In genomic region chr7:50612704-50613103, GRCh38 we compare ENCODE assay signal across 22 cellular contexts. TPM values are rescaled to one million over a fixed set of nuclear protein-coding genes. Genes with fewer than 3 reads are reported as not detected.
DNase-seq lines count a peak whose midpoint lies in the region; ATAC-seq, FAIRE-seq and TF ChIP-seq lines count a peak whose summit lies in the region.
"Had no signal": no experiment of that assay in that cellular context is flagged by ENCODE, and none has a peak within 500 bp of the region (broad histone marks: within the 10 kb centered on the region; RNA-seq: fewer than 3 reads in every experiment).

No MANE protein-coding gene starts in this region.

- in situ Hi-C loops in IMR-90 (cut with MboI; ENCODE audit: low sequenced_read_pairs) (no loop called here), ACHN (cut with HindIII; ENCODE audit: low pct_ligation_motif_present, low pct_unique_long_range_greater_than_20kb, low sequenced_read_pairs) (no loop called here)

- no peaks in the 10 kb centered on the region for H3K9me3 ChIP-seq in IMR-90 (ENCODE audit: control insufficient read depth, insufficient read depth, low read length)
- H3K9me3 ChIP-seq in keratinocyte (ENCODE audit: control insufficient read depth, low read depth, low read length), result no peaks in the 10 kb centered on the region
- H3K9me3 ChIP-seq in stomach smooth muscle (ENCODE audit: control insufficient read depth in 2 of 2, low read length in 2 of 2), result no peaks in the 10 kb centered on the region
- H3K9me3 ChIP-seq in testis, result no peaks in the 10 kb centered on the region
- H3K9me3 ChIP-seq: BE2C, Caco-2, HAP-1 had no signal

- H4K91ac ChIP-seq in IMR-90 (ENCODE audit: insufficient read depth, low read depth, low read length), result no peak overlapping the region

- no peak for ATAC-seq in IMR-90 (ENCODE audit: low read depth)
- ATAC-seq: HepG2 had no signal

- no peak overlapping the region for H3K14ac ChIP-seq in IMR-90 (replicated peaks; ENCODE audit: low read depth, low read length)

- H2BK120ac ChIP-seq in IMR-90 (ENCODE audit: low read depth, low read length), result no peak overlapping the region

- H2BK20ac ChIP-seq in IMR-90 (ENCODE audit: low read depth, low read length), result no peak overlapping the region

- CTCF ChIA-PET in IMR-90 (lab: Yijun Ruan, JAX), result no interaction called here

- no peak overlapping the region for H4K5ac ChIP-seq in IMR-90 (ENCODE audit: low read depth, low read length)

- no peak overlapping the region for H3K23ac ChIP-seq in IMR-90 (ENCODE audit: low read depth, low read length)

- H2AFZ ChIP-seq in IMR-90 (replicated peaks; ENCODE audit: low read length, poor library complexity) (no peak overlapping the region), keratinocyte (ENCODE audit: control insufficient read depth, low read length) (no peak overlapping the region)
- H2AFZ ChIP-seq: GM23248 had no signal

- POLR2A ChIA-PET in IMR-90 (lab: Charles Lee; ENCODE audit: unreplicated experiment), result no interaction called here

- H4K8ac ChIP-seq in IMR-90 (ENCODE audit: low read depth in 2 of 2, low read length in 2 of 2), result no peak overlapping the region

- DNase-seq in activated CD8-positive, alpha-beta memory T cell treated with anti-CD3 and anti-CD28 coated beads for 24 hours, result peak; percentile 53
- DNase-seq in activated CD8-positive, alpha-beta memory T cell treated with anti-CD3 and anti-CD28 coated beads, Interleukin-2, amount 50 U/mL, for 4 hours, result no peak
- DNase-seq in IMR-90 (no peak), keratinocyte (ENCODE audit: low read depth, low spot score) (no peak), testis (no peak), ACHN (no peak)
- no peak for DNase-seq in central memory CD4-positive, alpha-beta T cell
- DNase-seq: 8988T; BE2C; C1 segment of cervical spinal cord; Caco-2; CD4-positive, CD25-positive, alpha-beta regulatory T cell; GM23248 had no signal

- no CpG with 5 or more reads among the region's 5 CpGs for WGBS in IMR-90 (ENCODE audit: extremely low coverage in 2 of 2, insufficient read length in 1 of 2), 2 experiments
- WGBS in testis, 2 donors, result 92 to 97% methylated on average over 5 of the region's 5 CpGs

- H2BK5ac ChIP-seq in IMR-90 (ENCODE audit: low read depth, low read length, poor library complexity, severe bottlenecking), result no peak overlapping the region

- no peak overlapping the region for H3K4me3 ChIP-seq in IMR-90 (ENCODE audit: insufficient read depth, low read depth, low read length)
- H3K4me3 ChIP-seq in keratinocyte (ENCODE audit: control insufficient read depth in 2 of 3, extremely low read depth in 1 of 3, insufficient read depth in 2 of 3, low read depth in 1 of 3, low read length in 3 of 3), result no peak overlapping the region
- peak overlapping the region in 1 of 2 donors; percentile 3 for H3K4me3 ChIP-seq in stomach smooth muscle (ENCODE audit: low read length in 2 of 2)
- no peak overlapping the region for H3K4me3 ChIP-seq in testis
- H3K4me3 ChIP-seq: GM23248, HAP-1 had no signal

- dilution Hi-C loops in IMR-90 (cut with HindIII; ENCODE audit: low sequenced_read_pairs, unreplicated experiment), result no loop called here
- dilution Hi-C loops in keratinocyte (cut with MboI; ENCODE audit: extremely low pct_ligation_motif_present, low sequenced_read_pairs), result no loop called here

- H3K4ac ChIP-seq in IMR-90 (ENCODE audit: low read depth, low read length), result no peak overlapping the region

- no peak overlapping the region for H3K56ac ChIP-seq in IMR-90 (ENCODE audit: extremely low read depth, insufficient read depth, low read length)

- no peaks in the 10 kb centered on the region for H4K20me1 ChIP-seq in IMR-90 (ENCODE audit: insufficient read depth, low read length)
- H4K20me1 ChIP-seq in keratinocyte (ENCODE audit: control insufficient read depth, extremely low read depth, insufficient read depth, low read length), result no peaks in the 10 kb centered on the region

- H3K27ac ChIP-seq in IMR-90 (ENCODE audit: insufficient read depth, low read length) (no peak overlapping the region), keratinocyte (ENCODE audit: control insufficient read depth, insufficient read depth, low read length) (no peak overlapping the region), stomach smooth muscle (ENCODE audit: low read length) (peak overlapping the region; percentile 24), testis (no peak overlapping the region)
- H3K27ac ChIP-seq: GM23248 had no signal

- H3K4me1 ChIP-seq in IMR-90 (ENCODE audit: control insufficient read depth, insufficient read depth, low read length) (no peaks in the 10 kb centered on the region), keratinocyte (ENCODE audit: control insufficient read depth, extremely low read depth, insufficient read depth, low read length) (peaks cover 16% of the 10 kb centered on the region), stomach smooth muscle (ENCODE audit: control insufficient read depth, insufficient read depth, low read length) (peaks cover 6% of the 10 kb centered on the region), testis (peaks cover 11% of the 10 kb centered on the region)
- H3K4me1 ChIP-seq: BE2C, HAP-1 had no signal

- H3K79me2 ChIP-seq in keratinocyte (ENCODE audit: control insufficient read depth, insufficient read depth, low read length), result no peaks in the 10 kb centered on the region

- H2AK9ac ChIP-seq in IMR-90 (replicated peaks; ENCODE audit: low read depth, low read length, poor library complexity), result peak overlapping the region; percentile 9

- no peaks in the 10 kb centered on the region for H3K27me3 ChIP-seq in IMR-90 (ENCODE audit: control insufficient read depth, insufficient read depth, low read length)
- H3K27me3 ChIP-seq in keratinocyte (ENCODE audit: control insufficient read depth, extremely low read depth, insufficient read depth, low read length), result no peaks in the 10 kb centered on the region
- H3K27me3 ChIP-seq in stomach smooth muscle (ENCODE audit: control insufficient read depth in 1 of 2, insufficient read depth in 2 of 2, low read length in 2 of 2), result no peaks in the 10 kb centered on the region
- no peaks in the 10 kb centered on the region for H3K27me3 ChIP-seq in testis
- H3K27me3 ChIP-seq: BE2C had no signal

- TF ChIP-seq RAD21 in IMR-90 (IDR thresholded peaks at IDR 0.05; ENCODE audit: low read length), result no peak

- H3K4me2 ChIP-seq in IMR-90 (ENCODE audit: low read depth, low read length), result no peak overlapping the region
- no peak overlapping the region for H3K4me2 ChIP-seq in keratinocyte (ENCODE audit: control insufficient read depth, extremely low read depth, insufficient read depth, low read depth, low read length)

- no peaks in the 10 kb centered on the region for H3K79me1 ChIP-seq in IMR-90 (ENCODE audit: low read depth in 1 of 2, low read length in 2 of 2)

- no peak overlapping the region for H3K9ac ChIP-seq in IMR-90 (ENCODE audit: low read depth, low read length)
- H3K9ac ChIP-seq in keratinocyte (ENCODE audit: control insufficient read depth, extremely low read depth, insufficient read depth, low read length), result no peak overlapping the region
- peak overlapping the region; percentile 2 to 22 for H3K9ac ChIP-seq in stomach smooth muscle (ENCODE audit: low read length in 2 of 2)
- H3K9ac ChIP-seq: GM23248 had no signal

- FAIRE-seq in keratinocyte (lab: Jason Lieb, UNC), result peak; percentile 79
- FAIRE-seq: D721Med, G401.6, GM12891, GM19239, HepG2 had no signal

- H2BK15ac ChIP-seq in IMR-90 (ENCODE audit: low read depth, low read length), result no peak overlapping the region

- H2AK5ac ChIP-seq in IMR-90 (ENCODE audit: low read depth, low read length), result no peak overlapping the region

- TF ChIP-seq POLR2A in IMR-90 (IDR thresholded peaks at IDR 0.05; ENCODE audit: low read depth, low read length) (no peak), testis (IDR thresholded peaks at IDR 0.05) (no peak)

- BruUV-seq in IMR-90 (replicated peaks; lab: Mats Ljungman, UMichigan), result no TSS peak

- intact Hi-C loops in IMR-90 (cut with micrococcal nuclease), result no loop called here
- intact Hi-C loops in testis (cut with DNase I; ENCODE audit: low total_unique reads), result no loop called here

- no peak for TF ChIP-seq CTCF in IMR-90 (conservative IDR thresholded peaks at IDR 0.05; ENCODE audit: low read depth, low read length)
- no peak for TF ChIP-seq CTCF in keratinocyte (optimal IDR thresholded peaks at IDR 0.05 in 1 of 3, IDR thresholded peaks at IDR 0.05 in 1 of 3, conservative IDR thresholded peaks at IDR 0.05 in 1 of 3; ENCODE audit: extremely low read depth in 1 of 3, insufficient read depth in 2 of 3, low read length in 3 of 3)
- TF ChIP-seq CTCF in testis (IDR thresholded peaks at IDR 0.05), result no peak

- H3K9me1 ChIP-seq in IMR-90 (ENCODE audit: insufficient read depth, low read length), result no peaks in the 10 kb centered on the region; the same call in 1 of the 2 replicates
- no peaks in the 10 kb centered on the region for H3K9me1 ChIP-seq in keratinocyte (ENCODE audit: control insufficient read depth, extremely low read depth, insufficient read depth, low read length)

- H3K36me3 ChIP-seq in IMR-90 (ENCODE audit: control insufficient read depth, insufficient read depth, low read length) (peaks cover 29% of the 10 kb centered on the region), keratinocyte (ENCODE audit: control insufficient read depth in 2 of 2, extremely low read depth in 1 of 2, insufficient read depth in 2 of 2, low read length in 2 of 2) (peaks cover 0 to 3% of the 10 kb centered on the region in 2 experiments), stomach smooth muscle (ENCODE audit: control insufficient read depth in 2 of 2, insufficient read depth in 2 of 2, low read length in 2 of 2) (peaks cover 32 to 39% of the 10 kb centered on the region in 2 donors), testis (ENCODE audit: low read depth, missing control alignments) (no peaks in the 10 kb centered on the region)
- H3K36me3 ChIP-seq: BE2C had no signal

- H3K18ac ChIP-seq in IMR-90 (ENCODE audit: low read depth, low read length), result no peak overlapping the region

TF ChIP-seq in IMR-90, 13 proteins besides CTCF, POLR2A, EP300 and RAD21 (continues in another document):
- no peak for TF ChIP-seq CHD1 (IDR thresholded peaks at IDR 0.05; ENCODE audit: low read depth, low read length)
- TF ChIP-seq FOS (IDR thresholded peaks at IDR 0.05; ENCODE audit: low read depth, low read length), result no peak

RNA-seq across cellular contexts. Expression of gene DDC, which starts 47.5 kb away (rescaled TPM):
- total RNA-seq in IMR-90 (2012; rRNA removed) (not detected in 2 replicates), testis (1 to 10 TPM; 1.2 to 3.3 TPM)
- polyA plus RNA-seq in IMR-90 (2012; rRNA removed) (not detected in 2 replicates), keratinocyte (not detected in 3 replicates), testis (ENCODE audit: insufficient read depth, low read depth, low replicate concordance) (4.1 TPM)
- not detected in 2 replicates for polyA plus RNA-seq in IMR-90 (2012; cell fraction: cytosol; rRNA removed)
- polyA plus RNA-seq in IMR-90 (2012; cell fraction: nucleus; rRNA removed; ENCODE audit: low replicate concordance), result not detected in 2 replicates
- polyA plus RNA-seq in keratinocyte (2011; ENCODE audit: low read depth), result not detected
- polyA plus RNA-seq in keratinocyte (2011; cell fraction: cytosol; rRNA removed), result not detected in 2 replicates
- polyA plus RNA-seq in keratinocyte (2011; cell fraction: nucleus; rRNA removed), result not detected in 2 replicates
- polyA plus RNA-seq in keratinocyte (2012; ENCODE audit: low replicate concordance), result not detected in 2 replicates
- polyA minus RNA-seq in keratinocyte, result not detected in 3 replicates
- polyA minus RNA-seq in keratinocyte (2011; cell fraction: cytosol; rRNA and poly(A)+ RNA removed), result not detected
- polyA minus RNA-seq in keratinocyte (2011; cell fraction: nucleus; rRNA and poly(A)+ RNA removed), result not detected in 2 replicates
- total RNA-seq: A673; CD4-positive, CD25-positive, alpha-beta regulatory T cell; GM23248; H4 had no signal
- polyA plus RNA-seq: CD4-positive, CD25-positive, alpha-beta regulatory T cell; GM23248 had no signal

Comparison
In these comparisons a context has a peak if more than half of its experiments do, and no peak if none do; other contexts are left out.
1. H3K9ac ChIP-seq: peak in stomach smooth muscle (2 of 2); none in IMR-90 (single experiment) and keratinocyte (single experiment).